Comparison of ENCODE assay signal across 9 cellular contexts in genomic region chr12:120119395-120119973, GRCh38. TPM values are rescaled to one million over a fixed set of nuclear protein-coding genes. Genes with fewer than 3 reads are reported as not detected.
DNase-seq lines count a peak whose midpoint lies in the region; ATAC-seq, FAIRE-seq and TF ChIP-seq lines count a peak whose summit lies in the region.
"Had no signal": no experiment of that assay in that cellular context is flagged by ENCODE, and none has a peak within 500 bp of the region (broad histone marks: within the 10 kb centered on the region; RNA-seq: fewer than 3 reads in every experiment).

No MANE protein-coding gene starts in this region.

- peak overlapping the region; percentile 58; the same call in 1 of the 2 replicates for H3K27ac ChIP-seq in SK-N-MC
- no peak overlapping the region for H3K27ac ChIP-seq in tibial nerve

- no peaks in the 10 kb centered on the region for H3K27me3 ChIP-seq in tibial nerve

- no peak overlapping the region for H3K4me3 ChIP-seq in SK-N-MC
- H3K4me3 ChIP-seq in tibial nerve, result no peak overlapping the region

- H3K9ac ChIP-seq in SK-N-MC (ENCODE audit: insufficient read length), result no peak overlapping the region

- no peak for TF ChIP-seq EP300 in tibial nerve (IDR thresholded peaks at IDR 0.05)

- H3K9me3 ChIP-seq in SK-N-MC (ENCODE audit: low read depth, low read length) (no peaks in the 10 kb centered on the region), tibial nerve (no peaks in the 10 kb centered on the region)

- intact Hi-C loops in posterior vena cava (cut with DNase I), result no loop called here

- TF ChIP-seq POLR2A in tibial nerve (IDR thresholded peaks at IDR 0.05), result no peak

- no peak for TF ChIP-seq CTCF in tibial nerve (IDR thresholded peaks at IDR 0.05)

- H3K36me3 ChIP-seq in SK-N-MC (ENCODE audit: insufficient read depth, low read length) (peaks cover 3% of the 10 kb centered on the region), tibial nerve (peaks cover 0 to under 1% (median 0%) of the 10 kb centered on the region in 3 donors)

- DNase-seq in CD1c-positive myeloid dendritic cell (ENCODE audit: extremely low spot score) (peak; percentile 61), SK-N-MC (ENCODE audit: low read depth, low spot score) (no peak), glomerular visceral epithelial cell (ENCODE audit: extremely low spot score) (peak; percentile 39), posterior vena cava (ENCODE audit: low spot score) (no peak), tibial nerve (ENCODE audit: low spot score in 2 of 2) (no peak), urothelium cell line (ENCODE audit: low spot score) (no peak)

- no peak for FAIRE-seq in urothelium cell line (lab: Jason Lieb, UNC)

- ATAC-seq in GM21619 (IDR thresholded peaks at IDR 0.05; ENCODE audit: unreplicated experiment), result peak; percentile 28
- ATAC-seq in HG02852 (IDR thresholded peaks at IDR 0.05; ENCODE audit: unreplicated experiment), result no peak
- ATAC-seq: HCT116 had no signal

- H3K4me1 ChIP-seq in tibial nerve, result peaks cover 0 to 38% (median 25%) of the 10 kb centered on the region in 4 donors

- 66 to 73% methylated on average over 1 of the region's 1 CpG for WGBS in tibial nerve, 2 donors

RNA-seq across cellular contexts. Expression of gene RAB35, which starts 2.9 kb away (rescaled TPM):
- total RNA-seq in posterior vena cava (10 to 100 TPM; 47.4 to 55.9 TPM), tibial nerve (10 to 100 TPM; 22.8 to 30.8 (median 26.2) TPM)

Comparison
In these comparisons a context has a peak if more than half of its experiments do, and no peak if none do; other contexts are left out.
1. DNase-seq: peak in CD1c-positive myeloid dendritic cell (single experiment) and glomerular visceral epithelial cell (single experiment); none in SK-N-MC (single experiment), posterior vena cava (single experiment), tibial nerve (0 of 2) and urothelium cell line (single experiment).